Comparison of ENCODE assay signal across 8 cellular contexts in the genomic region with DNA sequence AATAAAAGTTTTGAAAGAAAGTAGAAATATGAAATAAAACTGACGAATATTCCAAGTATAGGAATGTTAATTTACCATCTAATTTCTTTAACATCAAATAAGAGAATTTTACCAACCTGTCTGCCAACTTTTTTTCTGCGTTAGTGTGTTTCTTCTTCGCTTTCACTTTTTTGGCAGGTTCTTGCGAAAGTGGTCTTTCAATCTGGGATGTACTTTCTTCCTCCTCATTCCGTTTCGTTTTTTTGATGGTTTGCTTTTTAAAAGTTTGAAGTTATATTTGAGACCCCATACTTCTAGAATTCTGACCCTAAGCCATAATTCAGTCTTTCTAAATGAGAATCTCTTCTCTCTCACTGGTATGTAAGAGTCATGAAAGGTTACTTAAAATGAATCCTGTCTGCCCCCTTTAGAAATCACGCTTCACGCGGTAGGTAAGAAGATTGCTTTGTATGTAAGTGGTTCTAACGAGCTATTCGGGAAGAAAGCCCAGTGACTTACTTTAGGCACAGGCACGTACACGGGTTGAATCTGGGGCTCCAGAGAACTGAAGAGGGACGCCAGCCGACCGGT. TPM values are rescaled to one million over a fixed set of nuclear protein-coding genes. Genes with fewer than 3 reads are reported as not detected.
DNase-seq lines count a peak whose midpoint lies in the region; ATAC-seq, FAIRE-seq and TF ChIP-seq lines count a peak whose summit lies in the region.

No MANE protein-coding gene starts in this region.

- H3K27ac Mint-ChIP-seq in activated naive CD4-positive, alpha-beta T cell treated with anti-CD3 and anti-CD28 coated beads, Interleukin-2, amount 10 ng/mL, durations not matched to agents 7 days and 5 days: peak overlapping the region; percentile 98

- H3K9me3 ChIP-seq in right lobe of liver (no peaks in the 10 kb centered on the region), thymus (ENCODE audit: control insufficient read depth) (no peaks in the 10 kb centered on the region)

- H3K4me3 ChIP-seq in bronchial epithelial cell (ENCODE audit: low read depth, low read length): peak overlapping the region; percentile 67
- peak overlapping the region; percentile 74 to 88 (median 79) for H3K4me3 ChIP-seq in right lobe of liver
- peak overlapping the region; percentile 96 for H3K4me3 ChIP-seq in thymus (ENCODE audit: low read length)

- peaks cover 0 to 13% (median 6%) of the 10 kb centered on the region in 4 donors for H3K4me1 ChIP-seq in right lobe of liver
- peaks cover 12% of the 10 kb centered on the region for H3K4me1 ChIP-seq in thymus (ENCODE audit: control insufficient read depth, insufficient read depth, low read length)

- intact Hi-C loops in right lobe of liver (cut with DNase I): no loop called here

- H3K36me3 ChIP-seq in bronchial epithelial cell (ENCODE audit: control insufficient read depth, insufficient read depth, low read length) (peaks cover 13% of the 10 kb centered on the region), right lobe of liver (peaks cover 0 to 29% (median 0%) of the 10 kb centered on the region in 4 donors), thymus (ENCODE audit: control insufficient read depth, insufficient read depth) (peaks cover 16% of the 10 kb centered on the region)

- H3K36me3 Mint-ChIP-seq in activated naive CD4-positive, alpha-beta T cell treated with anti-CD3 and anti-CD28 coated beads, Interleukin-2, amount 10 ng/mL, durations not matched to agents 7 days and 5 days: peaks cover 23% of the 10 kb centered on the region

- H3K9me3 Mint-ChIP-seq in activated naive CD4-positive, alpha-beta T cell treated with anti-CD3 and anti-CD28 coated beads, Interleukin-2, amount 10 ng/mL, durations not matched to agents 7 days and 5 days: no peaks in the 10 kb centered on the region

- no peak for TF ChIP-seq CTCF in bronchial epithelial cell (IDR thresholded peaks at IDR 0.05; ENCODE audit: insufficient read depth, low read length, severe bottlenecking)
- no peak for TF ChIP-seq CTCF in right lobe of liver (IDR thresholded peaks at IDR 0.05)

- H3K4me3 Mint-ChIP-seq in activated naive CD4-positive, alpha-beta T cell treated with anti-CD3 and anti-CD28 coated beads, Interleukin-2, amount 10 ng/mL, durations not matched to agents 7 days and 5 days: peak overlapping the region; percentile 97

- CTCF ChIA-PET in activated naive CD4-positive, alpha-beta T cell treated with anti-CD3 and anti-CD28 coated beads, Interleukin-2, amount 10 ng/mL, durations not matched to agents 7 days and 5 days (lab: Charles Lee): interaction anchor here (0.6 to 1.4 kb wide), 4 partner anchors 13 to 256 kb away, joined by 4 to 5 read pairs (median 4); no protein-coding TSS in a partner anchor

- H3K27me3 Mint-ChIP-seq in activated naive CD4-positive, alpha-beta T cell treated with anti-CD3 and anti-CD28 coated beads, Interleukin-2, amount 10 ng/mL, durations not matched to agents 7 days and 5 days: no peaks in the 10 kb centered on the region

- DNase-seq in activated naive CD4-positive, alpha-beta T cell treated with anti-CD3 and anti-CD28 coated beads, Interleukin-2, amount 10 ng/mL, durations not matched to agents 7 days and 5 days: no peak
- no peak for DNase-seq in activated naive CD4-positive, alpha-beta T cell treated with Interleukin-2 at 50 U/mL for 16 hours
- DNase-seq in NOMO-1 (lab: John Stamatoyannopoulos, UW; ENCODE audit: unreplicated experiment in 2 of 2) (peak; percentile 53 to 80), bronchial epithelial cell (ENCODE audit: low read depth) (peak; percentile 67), right lobe of liver (no peak), H54 (ENCODE audit: insufficient read length, low spot score) (no peak)

- peaks cover 26% of the 10 kb centered on the region for H3K4me1 Mint-ChIP-seq in activated naive CD4-positive, alpha-beta T cell treated with anti-CD3 and anti-CD28 coated beads, Interleukin-2, amount 10 ng/mL, durations not matched to agents 7 days and 5 days

- ATAC-seq in HG02759 (IDR thresholded peaks at IDR 0.05; ENCODE audit: unreplicated experiment) (peak; percentile 43), right lobe of liver (peak in 2 of 4 donors; percentile 36 to 47)

- 6% methylated on average over 13 of the region's 16 CpGs for WGBS in right lobe of liver (ENCODE audit: insufficient coverage, low coverage, low lambda C conversion rate, missing lambda C conversion rate)
- 14% methylated on average over 16 of the region's 16 CpGs for WGBS in thymus

- H3K27ac ChIP-seq in right lobe of liver (peak overlapping the region; percentile 71 to 77 (median 75)), thymus (ENCODE audit: low read depth) (peak overlapping the region; percentile 99)

- no peak for TF ChIP-seq POLR2A in right lobe of liver (IDR thresholded peaks at IDR 0.05)
- TF ChIP-seq POLR2A in H54 (IDR thresholded peaks at IDR 0.05; ENCODE audit: low read depth, low read length): no peak

- no peaks in the 10 kb centered on the region for H3K27me3 ChIP-seq in bronchial epithelial cell (ENCODE audit: control insufficient read depth, insufficient read depth, low read length)
- H3K27me3 ChIP-seq in right lobe of liver: no peaks in the 10 kb centered on the region
- H3K27me3 ChIP-seq in thymus (ENCODE audit: control insufficient read depth, insufficient read depth): no peaks in the 10 kb centered on the region

- FAIRE-seq in bronchial epithelial cell (lab: Jason Lieb, UNC) (no peak), H54 (lab: Jason Lieb, UNC) (no peak)

RNA-seq across cellular contexts. Expression of a gene that starts 0.6 kb away (rescaled TPM):
- total RNA-seq in bronchial epithelial cell (60.6 and 63.4 TPM in 2 replicates), right lobe of liver (10 to 100 TPM; 16.6 to 37.7 (median 24.7) TPM)
- 168 TPM for polyA plus RNA-seq in thymus

RNA-seq across cellular contexts. Expression of a gene that starts 31.8 kb away (rescaled TPM):
- 63.6 and 99.0 TPM in 2 replicates for total RNA-seq in bronchial epithelial cell
- total RNA-seq in right lobe of liver: 10 to 100 TPM; 33.0 to 59.2 (median 42.7) TPM
- polyA plus RNA-seq in thymus: 76.8 TPM

Comparison
In these comparisons a context has a peak if more than half of its experiments do, and no peak if none do; other contexts are left out.
1. DNase-seq: peak in NOMO-1 (2 of 2) and bronchial epithelial cell (single experiment); none in activated naive CD4-positive, alpha-beta T cell treated with anti-CD3 and anti-CD28 coated beads, Interleukin-2, amount 10 ng/mL, durations not matched to agents 7 days and 5 days (single experiment), activated naive CD4-positive, alpha-beta T cell treated with Interleukin-2 at 50 U/mL for 16 hours (single experiment), right lobe of liver (0 of 3) and H54 (single experiment).
2. Peak in every context shown above with its lines, with median percentiles within 50 percentile points of each other: H3K4me3 ChIP-seq.